ENCODE assay signal across 11 cellular contexts in the genomic region with DNA sequence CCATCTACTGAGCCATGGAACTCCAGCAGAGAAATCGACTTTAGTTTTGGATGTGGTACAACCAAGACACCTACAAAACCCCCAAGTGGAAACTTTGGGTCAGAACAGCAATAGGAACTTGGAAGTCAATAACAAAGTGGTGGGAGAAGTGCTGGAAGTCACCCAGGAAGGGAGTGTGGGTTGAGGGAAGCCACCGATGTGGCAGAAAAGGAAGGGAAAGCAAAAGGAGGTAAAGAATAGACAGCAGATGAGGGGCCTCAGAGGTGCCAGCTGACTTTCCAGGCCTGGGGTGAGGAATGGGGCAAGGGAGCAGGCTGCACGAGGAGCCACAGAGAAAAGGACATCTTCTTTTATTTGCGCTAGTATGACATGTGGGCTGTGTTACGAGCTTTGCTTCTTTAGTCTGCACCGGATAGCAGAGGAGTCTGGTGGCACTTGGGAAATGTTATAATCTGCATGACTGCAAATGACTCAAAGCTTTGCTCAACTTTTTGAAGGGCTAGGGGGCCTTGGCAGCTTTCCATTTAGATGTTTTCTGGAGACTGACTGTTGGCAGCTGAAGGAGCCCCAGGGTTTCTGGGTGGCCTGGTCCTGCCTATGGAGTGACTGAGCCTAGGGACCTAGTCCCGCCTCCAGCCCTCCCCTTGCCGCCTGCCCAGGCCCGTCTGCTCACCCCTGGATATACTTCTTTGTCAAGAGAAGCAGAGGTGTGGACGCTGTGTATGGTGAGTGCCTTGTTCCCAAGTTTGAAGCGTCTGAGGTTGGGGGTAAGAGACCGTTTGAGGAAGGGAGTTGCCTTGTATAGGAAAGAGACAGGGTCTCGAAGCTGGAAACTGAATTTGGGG. TPM values are rescaled to one million over a fixed set of nuclear protein-coding genes. Genes with fewer than 3 reads are reported as not detected.
DNase-seq lines count a peak whose midpoint lies in the region; ATAC-seq and TF ChIP-seq lines count a peak whose summit lies in the region.
"Had no signal": no experiment of that assay in that cellular context is flagged by ENCODE, and none has a peak within 500 bp of the region (broad histone marks: within the 10 kb centered on the region; RNA-seq: fewer than 3 reads in every experiment).

No MANE protein-coding gene starts in this region.

- no peaks in the 10 kb centered on the region for H3K9me3 ChIP-seq in RWPE2 (ENCODE audit: severe bottlenecking)
- no peaks in the 10 kb centered on the region for H3K9me3 ChIP-seq in prostate gland
- H3K9me3 ChIP-seq: body of pancreas, pancreas had no signal

- H3K27me3 ChIP-seq in RWPE2 (ENCODE audit: insufficient read depth, poor library complexity, severe bottlenecking) = no peaks in the 10 kb centered on the region
- H3K27me3 ChIP-seq in prostate gland (replicated peaks; ENCODE audit: insufficient read depth) = no peaks in the 10 kb centered on the region
- H3K27me3 ChIP-seq: body of pancreas, pancreas had no signal

- peak; percentile 47 for TF ChIP-seq POLR2A in prostate gland (IDR thresholded peaks at IDR 0.05)

- TF ChIP-seq CTCF in RWPE2 (IDR thresholded peaks at IDR 0.05; ENCODE audit: poor library complexity, severe bottlenecking) = no peak
- peak in 1 of 4 experiments; percentile 5 for TF ChIP-seq CTCF in prostate gland (IDR thresholded peaks at IDR 0.05)
- no peak for TF ChIP-seq CTCF in GM20000 (IDR thresholded peaks at IDR 0.05; ENCODE audit: extremely low read depth, missing control alignments)

- H3K36me3 ChIP-seq in RWPE2 (ENCODE audit: low read depth) (no peaks in the 10 kb centered on the region), prostate gland (no peaks in the 10 kb centered on the region)
- H3K36me3 ChIP-seq: pancreas had no signal

- ATAC-seq in RWPE2 (ENCODE audit: low read depth) (peak; percentile 86), esophagus mucosa (peak; percentile 90), GM19397 (IDR thresholded peaks at IDR 0.05; ENCODE audit: unreplicated experiment) (no peak)

- H3K27ac ChIP-seq in RWPE2 (ENCODE audit: poor library complexity, severe bottlenecking) (peak overlapping the region; percentile 36), prostate gland (peak overlapping the region; percentile 74 to 85)
- H3K27ac ChIP-seq: body of pancreas had no signal

- H3K4me1 ChIP-seq in RWPE2 (ENCODE audit: insufficient read depth, poor library complexity, severe bottlenecking) (peaks cover 39% of the 10 kb centered on the region), prostate gland (replicated peaks) (peaks cover 40% of the 10 kb centered on the region)

- intact Hi-C loops in prostate gland (cut with DNase I) = no loop called here

- H3K4me3 ChIP-seq in RWPE2 (ENCODE audit: severe bottlenecking) (no peak overlapping the region), prostate gland (peak overlapping the region in 1 of 2 donors; percentile 3)
- H3K4me3 ChIP-seq: body of pancreas, pancreas had no signal

- peak; percentile 15 for DNase-seq in DMS79 (lab: John Stamatoyannopoulos, UW)
- DNase-seq in RWPE2 (ENCODE audit: low spot score) = peak; percentile 78
- DNase-seq in prostate gland (ENCODE audit: low spot score) = peak; percentile 47
- DNase-seq in G401 (ENCODE audit: low spot score) = no peak
- DNase-seq in T-helper 9 cell = no peak
- DNase-seq in GM20000 (ENCODE audit: low spot score) = no peak
- DNase-seq: pancreas had no signal

- WGBS in prostate gland = 21% methylated on average over 13 of the region's 13 CpGs

- in situ Hi-C loops in G401 (cut with HindIII; ENCODE audit: low sequenced_read_pairs) = no loop called here

RNA-seq across cellular contexts. Expression of a gene that starts 5.0 kb away (rescaled TPM):
- total RNA-seq in esophagus mucosa (209 TPM), prostate gland (100 to 1,000 TPM in 1 of 2 donors, 10 to 100 TPM in 1; 86.0 to 101 TPM)
- 61.2 and 65.0 TPM in 2 replicates for total RNA-seq in G401 (2014; rRNA removed; shearing (Covaris generic))

RNA-seq across cellular contexts. Expression of a gene that starts 40.7 kb away (rescaled TPM):
- 94.6 TPM for total RNA-seq in esophagus mucosa
- 100 to 1,000 TPM in 1 of 2 donors, 10 to 100 TPM in 1; 69.8 to 103 TPM for total RNA-seq in prostate gland
- total RNA-seq in G401 (2014; rRNA removed; shearing (Covaris generic)) = 8.5 and 24.5 TPM in 2 replicates

RNA-seq across cellular contexts. Expression of a gene that starts 56.8 kb away (rescaled TPM):
- total RNA-seq in esophagus mucosa (not detected), prostate gland (not detected)
- not detected in 2 replicates for total RNA-seq in G401 (2014; rRNA removed; shearing (Covaris generic))
- total RNA-seq: body of pancreas had no signal

RNA-seq across cellular contexts. Expression of a gene that starts 56.8 kb away (rescaled TPM):
- not detected for total RNA-seq in esophagus mucosa
- total RNA-seq in prostate gland = 1 to 10 TPM in 1 of 2 donors, not detected in 1; 8.7 TPM
- total RNA-seq in G401 (2014; rRNA removed; shearing (Covaris generic)) = not detected in 2 replicates
- total RNA-seq: body of pancreas, pancreas, SK-MEL-5 had no signal

Comparison
In these comparisons a context has a peak if more than half of its experiments do, and no peak if none do; other contexts are left out.
1. DNase-seq: peak in DMS79 (single experiment), RWPE2 (single experiment) and prostate gland (single experiment); none in G401 (single experiment), T-helper 9 cell (single experiment) and GM20000 (single experiment).